ENCODE assay signal across 8 cellular contexts in genomic region chr1:156124557-156125483, GRCh38. TPM values are rescaled to one million over a fixed set of nuclear protein-coding genes. Genes with fewer than 3 reads are reported as not detected.
DNase-seq lines count a peak whose midpoint lies in the region; ATAC-seq and TF ChIP-seq lines count a peak whose summit lies in the region.

No MANE protein-coding gene starts in this region.

- peaks cover 6% of the 10 kb centered on the region for H3K36me3 Mint-ChIP-seq in progenitor cell of endocrine pancreas (ENCODE audit: insufficient read depth)

- H3K27me3 Mint-ChIP-seq in progenitor cell of endocrine pancreas, result no peaks in the 10 kb centered on the region

- TF ChIP-seq CTCF in progenitor cell of endocrine pancreas (IDR thresholded peaks at IDR 0.05; ENCODE audit: unreplicated experiment), result no peak

- peak overlapping the region; percentile 99 for H3K27ac ChIP-seq in epithelial cell of prostate

- in situ Hi-C loops in SK-MEL-5 (cut with HindIII; ENCODE audit: low pct_unique_long_range_greater_than_20kb, low sequenced_read_pairs), result no loop called here

- H3K9me3 Mint-ChIP-seq in progenitor cell of endocrine pancreas (ENCODE audit: low read depth), result no peaks in the 10 kb centered on the region

- H3K4me1 Mint-ChIP-seq in progenitor cell of endocrine pancreas (ENCODE audit: low read depth), result peaks cover 28% of the 10 kb centered on the region

- DNase-seq in NCI-H2171 treated with DMSO at 0.1 percent for 48 hours (lab: John Stamatoyannopoulos, UW), result peak; percentile 36
- no peak for DNase-seq in NCI-H2171 (lab: John Stamatoyannopoulos, UW)
- peak; percentile 73 for DNase-seq in SK-MEL-5 (ENCODE audit: low read depth, low spot score)
- DNase-seq in epithelial cell of prostate (ENCODE audit: low read depth, low spot score), result no peak
- no peak for DNase-seq in progenitor cell of endocrine pancreas (ENCODE audit: low spot score, unreplicated experiment)

- ATAC-seq in HG03139 (IDR thresholded peaks at IDR 0.05; ENCODE audit: unreplicated experiment) (no peak), GM21367 (IDR thresholded peaks at IDR 0.05; ENCODE audit: unreplicated experiment) (no peak), GM19455 (IDR thresholded peaks at IDR 0.05; ENCODE audit: unreplicated experiment) (no peak)

- no peak overlapping the region for H3K4me3 Mint-ChIP-seq in progenitor cell of endocrine pancreas (ENCODE audit: low read depth)

- peak overlapping the region; percentile 94 for H3K27ac Mint-ChIP-seq in progenitor cell of endocrine pancreas

RNA-seq across cellular contexts. Expression of gene LMNA, which starts 10.3 kb away (rescaled TPM):
- 515 and 576 TPM in 2 replicates for total RNA-seq in SK-MEL-5 (2014; rRNA removed; shearing (Covaris generic))
- polyA plus RNA-seq in SK-MEL-5 (2015; cell fraction: cytosol; rRNA removed), result 499 and 536 TPM in 2 replicates
- polyA plus RNA-seq in SK-MEL-5 (2015; cell fraction: nucleus; rRNA removed), result 364 and 397 TPM in 2 replicates
- total RNA-seq in progenitor cell of endocrine pancreas, result 83.5 and 92.7 TPM in 2 replicates

RNA-seq across cellular contexts. Expression of gene SEMA4A, which starts 28.6 kb away (rescaled TPM):
- total RNA-seq in SK-MEL-5 (2014; rRNA removed; shearing (Covaris generic)), result 0.11 and 1.3 TPM in 2 replicates
- polyA plus RNA-seq in SK-MEL-5 (2015; cell fraction: cytosol; rRNA removed), result 0.13 and 0.33 TPM in 2 replicates
- 1.8 and 5.2 TPM in 2 replicates for polyA plus RNA-seq in SK-MEL-5 (2015; cell fraction: nucleus; rRNA removed)
- total RNA-seq in progenitor cell of endocrine pancreas, result 2.1 and 3.7 TPM in 2 replicates

RNA-seq across cellular contexts. Expression of gene MEX3A, which starts 42.6 kb away (rescaled TPM):
- 3.0 and 3.4 TPM in 2 replicates for total RNA-seq in SK-MEL-5 (2014; rRNA removed; shearing (Covaris generic))
- 10.6 and 16.6 TPM in 2 replicates for polyA plus RNA-seq in SK-MEL-5 (2015; cell fraction: cytosol; rRNA removed)
- polyA plus RNA-seq in SK-MEL-5 (2015; cell fraction: nucleus; rRNA removed), result 8.2 and 8.7 TPM in 2 replicates
- 112 and 113 TPM in 2 replicates for total RNA-seq in progenitor cell of endocrine pancreas

Comparison
In these comparisons a context has a peak if more than half of its experiments do, and no peak if none do; other contexts are left out.
1. DNase-seq: peak in NCI-H2171 treated with DMSO at 0.1 percent for 48 hours (single experiment) and SK-MEL-5 (single experiment); none in NCI-H2171 (single experiment), epithelial cell of prostate (single experiment) and progenitor cell of endocrine pancreas (single experiment).
2. RNA of gene MEX3A, which starts 42.6 kb away (total RNA-seq): 112 to 113 TPM in progenitor cell of endocrine pancreas; 3.0 to 3.4 TPM in SK-MEL-5; every median in the first group is over 10 times any median in the second.